In genomic region chr11:17673951-17674350, GRCh38 we compare ENCODE assay signal across 24 cellular contexts. TPM values are rescaled to one million over a fixed set of nuclear protein-coding genes. Genes with fewer than 3 reads are reported as not detected.
"Had no signal": no experiment of that assay in that cellular context is flagged by ENCODE, and none has a peak within 500 bp of the region (broad histone marks: within the 10 kb centered on the region; RNA-seq: fewer than 3 reads in every experiment).

No MANE protein-coding gene starts in this region.

- H3K27ac ChIP-seq: cardiac muscle cell, colonic mucosa, epithelial cell of prostate, prostate gland, sigmoid colon, testis had no signal

- H3K9me3 ChIP-seq: colonic mucosa, prostate gland, testis had no signal

- DNase-seq: activated CD4-positive, alpha-beta T cell treated with anti-CD3 and anti-CD28 coated beads, Interleukin-2, amount 10 ng/mL, durations not matched to agents 7 days and 5 days; activated CD4-positive, CD25-positive, alpha-beta regulatory T cell; activated effector memory CD4-positive, alpha-beta T cell treated with Interleukin-2 at 50 U/mL for 16 hours; activated T-cell treated with anti-CD3 and anti-CD28 coated beads, Interleukin-2, amount 50 U/mL, for 1 hour; amniotic stem cell; colonic mucosa; effector CD8-positive, alpha-beta T cell; hippocampal formation; nucleus accumbens; sigmoid colon; stimulated activated CD4-positive, alpha-beta T cell treated with anti-CD3 and anti-CD28 coated beads, Interleukin-15, amount 100 ng/mL, for 24 hours; stimulated activated CD4-positive, alpha-beta T cell treated with anti-CD3 and anti-CD28 coated beads, Interleukin-4, amount 100 ng/mL, for 24 hours; stimulated activated naive CD8-positive, alpha-beta T cell treated with anti-CD3 and anti-CD28 coated beads, Interleukin-15, amount 100 ng/mL, for 72 hours; T-helper 17 cell; testis had no signal

- H3K4me3 Mint-ChIP-seq: activated CD4-positive, alpha-beta T cell treated with anti-CD3 and anti-CD28 coated beads, Interleukin-2, amount 10 ng/mL, durations not matched to agents 7 days and 5 days; natural killer cell treated with Interleukin-12 subunit alpha and Interleukin-12 subunit beta and Interleukin-15 and Interleukin-18, amount 100 ng/mL, for 72 hours; stimulated activated naive CD8-positive, alpha-beta T cell treated with anti-CD3 and anti-CD28 coated beads, Interleukin-15, amount 100 ng/mL, for 72 hours; T-helper 17 cell had no signal

- H3K4me1 ChIP-seq: colonic mucosa, prostate gland, sigmoid colon, testis had no signal

- H3K27me3 ChIP-seq: colonic mucosa, sigmoid colon, testis had no signal

- H3K36me3 ChIP-seq: cardiac muscle cell, colonic mucosa, prostate gland, sigmoid colon had no signal

- FAIRE-seq: TTC549 had no signal

- H3K4me1 Mint-ChIP-seq: activated CD4-positive, alpha-beta T cell treated with anti-CD3 and anti-CD28 coated beads, Interleukin-2, amount 10 ng/mL, durations not matched to agents 7 days and 5 days; stimulated activated naive CD8-positive, alpha-beta T cell treated with anti-CD3 and anti-CD28 coated beads, Interleukin-15, amount 100 ng/mL, for 72 hours; T-helper 17 cell had no signal

- H3K4me3 ChIP-seq: cardiac muscle cell, colonic mucosa, lung, prostate gland, sigmoid colon, testis had no signal

- ATAC-seq: activated naive CD4-positive, alpha-beta T cell treated with anti-CD3 and anti-CD28 coated beads, Interleukin-2, amount 50 U/mL, for 72 hours; natural killer cell treated with Interleukin-12 subunit alpha and Interleukin-12 subunit beta and Interleukin-15 and Interleukin-18, amount 100 ng/mL, for 72 hours; stimulated activated naive CD8-positive, alpha-beta T cell treated with anti-CD3 and anti-CD28 coated beads, Interleukin-15, amount 100 ng/mL, for 72 hours; T-helper 17 cell had no signal

- H3K27ac Mint-ChIP-seq: activated CD4-positive, alpha-beta T cell treated with anti-CD3 and anti-CD28 coated beads, Interleukin-2, amount 10 ng/mL, durations not matched to agents 7 days and 5 days; activated naive CD4-positive, alpha-beta T cell treated with anti-CD3 and anti-CD28 coated beads, Interleukin-2, amount 50 U/mL, for 72 hours; natural killer cell treated with Interleukin-12 subunit alpha and Interleukin-12 subunit beta and Interleukin-15 and Interleukin-18, amount 100 ng/mL, for 72 hours; T-helper 17 cell had no signal

RNA-seq across cellular contexts. Expression of gene MYOD1, which starts 45.4 kb away (rescaled TPM):
- total RNA-seq: activated CD4-positive, alpha-beta T cell treated with anti-CD3 and anti-CD28 coated beads, Interleukin-2, amount 10 ng/mL, durations not matched to agents 7 days and 5 days; activated naive CD4-positive, alpha-beta T cell treated with anti-CD3 and anti-CD28 coated beads, Interleukin-2, amount 50 U/mL, for 72 hours; cardiac muscle cell; colonic mucosa; glomerular endothelial cell; lung; natural killer cell treated with Interleukin-12 subunit alpha and Interleukin-12 subunit beta and Interleukin-15 and Interleukin-18, amount 100 ng/mL, for 72 hours; sigmoid colon; T-helper 17 cell had no signal
- polyA plus RNA-seq: cardiac muscle cell, lung, sigmoid colon, urinary bladder had no signal
